ENCODE assay signal across 24 cellular contexts in the genomic region with DNA sequence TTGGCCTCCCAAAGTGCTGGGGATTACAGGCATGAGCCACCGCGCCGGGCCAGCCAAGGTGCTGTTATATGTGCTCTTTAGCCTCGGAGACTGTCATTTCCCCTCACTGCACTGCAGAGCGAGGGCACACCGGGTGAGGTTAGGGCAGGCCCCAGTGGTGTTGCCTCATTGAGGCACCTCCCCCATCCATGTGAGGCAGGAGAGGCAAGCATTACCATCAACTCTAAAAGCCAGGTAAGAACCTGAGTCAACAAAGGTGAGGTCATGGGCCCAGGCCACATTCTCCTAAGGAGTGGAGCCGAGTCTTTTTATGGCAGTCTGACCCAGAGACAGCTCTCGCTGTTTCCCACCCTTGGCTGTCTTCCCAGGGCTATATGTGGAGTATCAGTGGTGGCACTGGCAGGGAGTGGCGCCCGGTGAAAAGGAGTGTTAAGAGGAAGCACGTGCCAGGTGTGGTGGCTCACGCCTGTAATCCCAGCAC. TPM values are rescaled to one million over a fixed set of nuclear protein-coding genes. Genes with fewer than 3 reads are reported as not detected.
DNase-seq lines count a peak whose midpoint lies in the region; ATAC-seq and TF ChIP-seq lines count a peak whose summit lies in the region.
"Had no signal": no experiment of that assay in that cellular context is flagged by ENCODE, and none has a peak within 500 bp of the region (broad histone marks: within the 10 kb centered on the region; RNA-seq: fewer than 3 reads in every experiment).

No MANE protein-coding gene starts in this region.

- ATAC-seq in lung (ENCODE audit: insufficient read depth, low FRiP score) = peak; percentile 68
- ATAC-seq: T-cell had no signal

- H3K27ac ChIP-seq in duodenal mucosa (ENCODE audit: low read depth, low read length) = peak overlapping the region; percentile 54
- H3K27ac ChIP-seq in lung (ENCODE audit: low read depth in 1 of 2, low read length in 1 of 2) = peak overlapping the region in 1 of 2 donors; percentile 51
- H3K27ac ChIP-seq: right atrium auricular region had no signal

- H3K9me3 ChIP-seq in duodenal mucosa (ENCODE audit: control insufficient read depth in 1 of 2, low read length in 2 of 2) (no peaks in the 10 kb centered on the region), lung (ENCODE audit: control insufficient read depth in 2 of 2, insufficient read depth in 1 of 2, low read length in 1 of 2) (no peaks in the 10 kb centered on the region), MG63 (no peaks in the 10 kb centered on the region)
- H3K9me3 ChIP-seq: BE2C, right atrium auricular region, stomach had no signal

- no peak overlapping the region for H3K9ac ChIP-seq in duodenal mucosa (ENCODE audit: low read depth in 1 of 2, low read length in 2 of 2)

- no peak overlapping the region for H3K4me3 ChIP-seq in duodenal mucosa (ENCODE audit: low read depth in 1 of 2, low read length in 2 of 2)
- H3K4me3 ChIP-seq in lung = no peak overlapping the region
- no peak overlapping the region for H3K4me3 ChIP-seq in MG63
- H3K4me3 ChIP-seq: right atrium auricular region, stomach had no signal

- H3K4me1 ChIP-seq in duodenal mucosa (ENCODE audit: control insufficient read depth in 1 of 2, insufficient read depth in 2 of 2, low read length in 2 of 2) = peaks cover 17 to 22% of the 10 kb centered on the region in 2 donors
- H3K4me1 ChIP-seq in lung (ENCODE audit: control insufficient read depth in 2 of 2, insufficient read depth in 2 of 2, low read length in 2 of 2) = peaks cover 0 to 7% of the 10 kb centered on the region in 2 donors

- no peak for TF ChIP-seq CTCF in lung (IDR thresholded peaks at IDR 0.05; ENCODE audit: control extremely low read depth, extremely low read depth)

- H3K27me3 ChIP-seq in duodenal mucosa (ENCODE audit: control insufficient read depth in 1 of 2, insufficient read depth in 2 of 2, low read length in 2 of 2) (no peaks in the 10 kb centered on the region), lung (ENCODE audit: control insufficient read depth, insufficient read depth) (no peaks in the 10 kb centered on the region), MG63 (no peaks in the 10 kb centered on the region)
- H3K27me3 ChIP-seq: BE2C, right atrium auricular region, stomach had no signal

- H3K36me3 ChIP-seq in duodenal mucosa (ENCODE audit: control insufficient read depth in 1 of 2, insufficient read depth in 2 of 2, low read length in 2 of 2) (peaks cover 14 to 68% of the 10 kb centered on the region in 2 donors), lung (ENCODE audit: control insufficient read depth in 2 of 2, insufficient read depth in 2 of 2, low read length in 2 of 2) (peaks cover 8 to 37% of the 10 kb centered on the region in 2 donors), MG63 (peaks cover 19% of the 10 kb centered on the region)

- DNase-seq in COLO668 (lab: John Stamatoyannopoulos, UW; ENCODE audit: unreplicated experiment) (peak; percentile 28), NCI-H2029 (lab: John Stamatoyannopoulos, UW) (peak; percentile 97), lung (ENCODE audit: low spot score) (peak; percentile 90), NCI-H1105 treated with DMSO at 0.1 percent for 48 hours (lab: John Stamatoyannopoulos, UW) (no peak), NCI-H187 (lab: John Stamatoyannopoulos, UW) (no peak), MG63 (no peak), ecto neural progenitor cell (ENCODE audit: low spot score) (no peak)
- DNase-seq: activated CD4-positive, alpha-beta T cell treated with anti-CD3 and anti-CD28 coated beads for 48 hours; activated naive CD8-positive, alpha-beta T cell treated with anti-CD3 and anti-CD28 coated beads, Interleukin-2, amount 10 ng/mL, durations not matched to agents 7 days and 5 days; BE2C; COR-L47; NCI-H1048; NCI-H2107; NCI-H526 treated with DMSO at 0.1 percent for 48 hours; occipital lobe; Right ventricle myocardium superior; stimulated activated CD4-positive, alpha-beta T cell treated with anti-CD3 and anti-CD28 coated beads, Interleukin-12 subunit alpha, Interleukin-12 subunit beta, amount 100 ng/mL, for 4 hours; stomach; T-cell had no signal

- 64 to 70% methylated on average over 12 of the region's 12 CpGs for WGBS in lung, 2 donors

RNA-seq across cellular contexts. Expression of a gene that starts 10.9 kb away (rescaled TPM):
- 10 to 100 TPM in 1 of 2 donors, 1 to 10 TPM in 1; 6.2 to 30.5 TPM for total RNA-seq in lung
- polyA plus RNA-seq in lung = 10 to 100 TPM; 35.1 to 39.0 TPM
- not detected in 2 replicates for total RNA-seq in MG63 (2014; rRNA removed; shearing (Covaris generic); ENCODE audit: low replicate concordance)

RNA-seq across cellular contexts. Expression of a gene that starts 18.6 kb away (rescaled TPM):
- total RNA-seq in lung = 10 to 100 TPM; 38.9 to 39.2 TPM
- 10 to 100 TPM; 19.7 to 54.5 TPM for polyA plus RNA-seq in lung
- 22.0 and 58.6 TPM in 2 replicates for total RNA-seq in MG63 (2014; rRNA removed; shearing (Covaris generic); ENCODE audit: low replicate concordance)

RNA-seq across cellular contexts. Expression of a gene that starts 19.1 kb away (rescaled TPM):
- total RNA-seq in lung = 10 to 100 TPM in 1 of 2 donors, 1 to 10 TPM in 1; 6.3 to 21.6 TPM
- 10 to 100 TPM; 32.6 to 34.4 TPM for polyA plus RNA-seq in lung
- total RNA-seq in MG63 (2014; rRNA removed; shearing (Covaris generic); ENCODE audit: low replicate concordance) = 64.6 and 95.3 TPM in 2 replicates

RNA-seq across cellular contexts. Expression of a gene that starts 23.5 kb away (rescaled TPM):
- 10 to 100 TPM; 25.5 to 51.4 TPM for total RNA-seq in lung
- polyA plus RNA-seq in lung = 10 to 100 TPM; 46.2 to 51.7 TPM
- total RNA-seq in MG63 (2014; rRNA removed; shearing (Covaris generic); ENCODE audit: low replicate concordance) = 37.6 and 56.2 TPM in 2 replicates

RNA-seq across cellular contexts. Expression of a gene that starts 26.7 kb away (rescaled TPM):
- total RNA-seq in lung = not detected
- under 1 TPM in 1 of 2 donors, not detected in 1; 0.16 TPM for polyA plus RNA-seq in lung
- total RNA-seq in MG63 (2014; rRNA removed; shearing (Covaris generic); ENCODE audit: low replicate concordance) = not detected in 2 replicates
- total RNA-seq: activated naive CD8-positive, alpha-beta T cell treated with anti-CD3 and anti-CD28 coated beads, Interleukin-2, amount 10 ng/mL, durations not matched to agents 7 days and 5 days; activated T-helper 2 cell treated with anti-CD3 and anti-CD28 coated beads, Interferon-gamma antibody, Interleukin-2, Interleukin-4, amounts not matched to agents 10 μg/mL and 5 μg/mL and 100 μg/mL, durations not matched to agents 14 hours and 24 hours and 36 hours; fibroblast of villous mesenchyme; occipital lobe; right atrium auricular region; Right ventricle myocardium superior; stomach; ureter had no signal
- polyA plus RNA-seq: stomach had no signal

Comparison
In these comparisons a context has a peak if more than half of its experiments do, and no peak if none do; other contexts are left out.
1. DNase-seq: peak in COLO668 (single experiment), NCI-H2029 (single experiment) and lung (single experiment); none in NCI-H1105 treated with DMSO at 0.1 percent for 48 hours (single experiment), NCI-H187 (0 of 2), MG63 (single experiment) and ecto neural progenitor cell (single experiment).